Comparison of ENCODE assay signal across 8 cellular contexts in genomic region chr10:17453377-17454091, GRCh38. TPM values are rescaled to one million over a fixed set of nuclear protein-coding genes. Genes with fewer than 3 reads are reported as not detected.
A peak's percentile ranks its signal among the peaks of the same experiment; 100 is the strongest.
DNase-seq lines count a peak whose midpoint lies in the region; ATAC-seq, FAIRE-seq and TF ChIP-seq lines count a peak whose summit lies in the region.

No MANE protein-coding gene starts in this region.

- no peak for FAIRE-seq in bronchial epithelial cell (lab: Jason Lieb, UNC)

- peak overlapping the region; percentile 27 for H3K4me3 ChIP-seq in bronchial epithelial cell (ENCODE audit: low read depth, low read length)

- H3K27me3 Mint-ChIP-seq in stimulated activated memory B cell treated with anti-CD40 and anti-IgM and Interleukin-4, amounts not matched to agents 10 μg/mL and 1 μg/mL and 100 μg/mL, for 72 hours = peaks cover 61% of the 10 kb centered on the region

- in situ Hi-C loops in G401 (cut with HindIII; ENCODE audit: low sequenced_read_pairs) = no loop called here

- DNase-seq in DMS53 treated with DMSO at 0.1 percent for 48 hours (lab: John Stamatoyannopoulos, UW; ENCODE audit: unreplicated experiment) (peak; percentile 24), T-helper 9 cell (peak; percentile 28), bronchial epithelial cell (ENCODE audit: low read depth) (peak; percentile 39), left colon (peak; percentile 43 to 80), mucosa of gallbladder (ENCODE audit: low spot score) (no peak), G401 (ENCODE audit: low spot score) (no peak)

- peaks cover 7% of the 10 kb centered on the region for H3K9me3 Mint-ChIP-seq in stimulated activated memory B cell treated with anti-CD40 and anti-IgM and Interleukin-4, amounts not matched to agents 10 μg/mL and 1 μg/mL and 100 μg/mL, for 72 hours

- no peaks in the 10 kb centered on the region for H3K36me3 Mint-ChIP-seq in stimulated activated memory B cell treated with anti-CD40 and anti-IgM and Interleukin-4, amounts not matched to agents 10 μg/mL and 1 μg/mL and 100 μg/mL, for 72 hours

- H3K4me1 Mint-ChIP-seq in stimulated activated memory B cell treated with anti-CD40 and anti-IgM and Interleukin-4, amounts not matched to agents 10 μg/mL and 1 μg/mL and 100 μg/mL, for 72 hours = peaks cover 10% of the 10 kb centered on the region

- H3K27me3 ChIP-seq in bronchial epithelial cell (ENCODE audit: control insufficient read depth, insufficient read depth, low read length) = no peaks in the 10 kb centered on the region

- intact Hi-C loops in left colon (cut with DNase I, micrococcal nuclease) = no loop called here

- H3K4me3 Mint-ChIP-seq in stimulated activated memory B cell treated with anti-CD40 and anti-IgM and Interleukin-4, amounts not matched to agents 10 μg/mL and 1 μg/mL and 100 μg/mL, for 72 hours = peak overlapping the region; percentile 57

- ATAC-seq in HG02642 (IDR thresholded peaks at IDR 0.05; ENCODE audit: poor library complexity, unreplicated experiment) = peak; percentile 31
- peak; percentile 91 for ATAC-seq in left colon
- ATAC-seq in stimulated activated memory B cell treated with anti-CD40 and anti-IgM and Interleukin-4, amounts not matched to agents 10 μg/mL and 1 μg/mL and 100 μg/mL, for 72 hours = peak; percentile 36

- H3K36me3 ChIP-seq in bronchial epithelial cell (ENCODE audit: control insufficient read depth, insufficient read depth, low read length) = no peaks in the 10 kb centered on the region

- no peak for TF ChIP-seq CTCF in bronchial epithelial cell (IDR thresholded peaks at IDR 0.05; ENCODE audit: insufficient read depth, low read length, severe bottlenecking)

- H3K27ac Mint-ChIP-seq in stimulated activated memory B cell treated with anti-CD40 and anti-IgM and Interleukin-4, amounts not matched to agents 10 μg/mL and 1 μg/mL and 100 μg/mL, for 72 hours = no peak overlapping the region

RNA-seq across cellular contexts. Expression of gene ST8SIA6, which starts 0.9 kb away (rescaled TPM):
- total RNA-seq in bronchial epithelial cell (0.53 and 4.4 TPM in 2 replicates), left colon (1 to 10 TPM; 1.1 to 3.7 TPM), mucosa of gallbladder (0.92 TPM)
- total RNA-seq in G401 (2014; rRNA removed; shearing (Covaris generic)) = 0.64 TPM in 1 of 2 replicates, not detected in the other

Comparison
In these comparisons a context has a peak if more than half of its experiments do, and no peak if none do; other contexts are left out.
1. DNase-seq: peak in DMS53 treated with DMSO at 0.1 percent for 48 hours (single experiment), T-helper 9 cell (single experiment), bronchial epithelial cell (single experiment) and left colon (2 of 2); none in mucosa of gallbladder (single experiment) and G401 (single experiment).
2. ATAC-seq: peak in every context shown above with its lines; median percentile 91 in left colon; 36 in stimulated activated memory B cell treated with anti-CD40 and anti-IgM and Interleukin-4, amounts not matched to agents 10 μg/mL and 1 μg/mL and 100 μg/mL, for 72 hours; 31 in HG02642.